ENCODE assay signal across 23 cellular contexts in genomic region chr1:95287825-95288224, GRCh38. TPM values are rescaled to one million over a fixed set of nuclear protein-coding genes. Genes with fewer than 3 reads are reported as not detected.
DNase-seq lines count a peak whose midpoint lies in the region; ATAC-seq, FAIRE-seq and TF ChIP-seq lines count a peak whose summit lies in the region.
"Had no signal": no experiment of that assay in that cellular context is flagged by ENCODE, and none has a peak within 500 bp of the region (broad histone marks: within the 10 kb centered on the region; RNA-seq: fewer than 3 reads in every experiment).

No MANE protein-coding gene starts in this region.

- intact Hi-C loops in left lung (cut with DNase I), result no loop called here

- FAIRE-seq in bronchial epithelial cell (lab: Jason Lieb, UNC), result no peak
- no peak for FAIRE-seq in small intestine (lab: Jason Lieb, UNC)
- FAIRE-seq: A204.1, D721Med, GM12878, HTR-8/SVneo had no signal

- WGBS in small intestine, 3 donors, result 19 to 56% (median 32%) methylated on average over 2 of the region's 2 CpGs

- H3K4me3 ChIP-seq in bronchial epithelial cell (ENCODE audit: low read depth, low read length), result no peak overlapping the region
- H3K4me3 ChIP-seq in left lung, result no peak overlapping the region
- no peak overlapping the region for H3K4me3 ChIP-seq in small intestine (ENCODE audit: low read depth in 1 of 2, low read length in 2 of 2)
- H3K4me3 ChIP-seq: BLaER1, GM12878, GM23338 had no signal

- peak; percentile 73 for ATAC-seq in left lung
- ATAC-seq in HG03196 (IDR thresholded peaks at IDR 0.05; ENCODE audit: unreplicated experiment), result no peak
- ATAC-seq: GM12878 had no signal

- no peaks in the 10 kb centered on the region for H3K36me3 ChIP-seq in bronchial epithelial cell (ENCODE audit: control insufficient read depth, insufficient read depth, low read length)
- no peaks in the 10 kb centered on the region for H3K36me3 ChIP-seq in left lung
- H3K36me3 ChIP-seq in small intestine (ENCODE audit: control insufficient read depth in 2 of 2, insufficient read depth in 2 of 2, low read length in 2 of 2), result no peaks in the 10 kb centered on the region
- H3K36me3 ChIP-seq: BLaER1 had no signal

- H3K9me3 ChIP-seq in left lung (no peaks in the 10 kb centered on the region), small intestine (ENCODE audit: control insufficient read depth, low read depth) (no peaks in the 10 kb centered on the region)
- H3K9me3 ChIP-seq: BLaER1 had no signal

- no peak for TF ChIP-seq CTCF in bronchial epithelial cell (IDR thresholded peaks at IDR 0.05; ENCODE audit: insufficient read depth, low read length, severe bottlenecking)
- TF ChIP-seq CTCF in left lung (IDR thresholded peaks at IDR 0.05), result no peak

- DNase-seq in Daoy (ENCODE audit: low read depth) (peak; percentile 8), bronchial epithelial cell (ENCODE audit: low read depth) (peak; percentile 80), left lung (no peak), small intestine (peak; percentile 11), germinal center (ENCODE audit: low spot score) (no peak), NCI-H146 (lab: John Stamatoyannopoulos, UW) (no peak)
- DNase-seq: CD4-positive, CD25-positive, alpha-beta regulatory T cell; EL; GDM1; H9; NCI-H1092; NCI-H1417 treated with DMSO at 0.1 percent for 48 hours; NCI-H187; SHP77 had no signal

- H3K27me3 ChIP-seq in bronchial epithelial cell (ENCODE audit: control insufficient read depth, insufficient read depth, low read length) (no peaks in the 10 kb centered on the region), left lung (no peaks in the 10 kb centered on the region), small intestine (ENCODE audit: control insufficient read depth in 2 of 2, insufficient read depth in 2 of 2, low read length in 2 of 2) (no peaks in the 10 kb centered on the region)
- H3K27me3 ChIP-seq: BLaER1 had no signal

- no peak overlapping the region for H3K27ac ChIP-seq in left lung
- H3K27ac ChIP-seq in small intestine (ENCODE audit: low read depth in 1 of 2, low read length in 1 of 2), result no peak overlapping the region
- H3K27ac ChIP-seq: BLaER1, KMS-11, RWPE1 had no signal

- H3K4me1 ChIP-seq in left lung (no peaks in the 10 kb centered on the region), small intestine (ENCODE audit: control insufficient read depth in 2 of 2, insufficient read depth in 1 of 2, low read depth in 1 of 2, low read length in 1 of 2) (no peaks in the 10 kb centered on the region)
- H3K4me1 ChIP-seq: BLaER1 had no signal

RNA-seq across cellular contexts. Expression of gene RWDD3, which starts 53.8 kb away (rescaled TPM):
- 23.0 and 40.3 TPM in 2 replicates for total RNA-seq in Daoy (2014; rRNA removed; shearing (Covaris generic))
- total RNA-seq in bronchial epithelial cell, result 8.4 and 13.2 TPM in 2 replicates
- total RNA-seq in left lung, result 10 to 100 TPM; 12.4 to 12.7 TPM
- polyA plus RNA-seq in small intestine, result 10 to 100 TPM; 18.1 to 25.7 (median 21.9) TPM

Comparison
In these comparisons a context has a peak if more than half of its experiments do, and no peak if none do; other contexts are left out.
1. DNase-seq: peak in Daoy (single experiment), bronchial epithelial cell (single experiment) and small intestine (single experiment); none in left lung (0 of 2), germinal center (single experiment) and NCI-H146 (single experiment).